ENCODE assay signal across 20 cellular contexts in the genomic region with DNA sequence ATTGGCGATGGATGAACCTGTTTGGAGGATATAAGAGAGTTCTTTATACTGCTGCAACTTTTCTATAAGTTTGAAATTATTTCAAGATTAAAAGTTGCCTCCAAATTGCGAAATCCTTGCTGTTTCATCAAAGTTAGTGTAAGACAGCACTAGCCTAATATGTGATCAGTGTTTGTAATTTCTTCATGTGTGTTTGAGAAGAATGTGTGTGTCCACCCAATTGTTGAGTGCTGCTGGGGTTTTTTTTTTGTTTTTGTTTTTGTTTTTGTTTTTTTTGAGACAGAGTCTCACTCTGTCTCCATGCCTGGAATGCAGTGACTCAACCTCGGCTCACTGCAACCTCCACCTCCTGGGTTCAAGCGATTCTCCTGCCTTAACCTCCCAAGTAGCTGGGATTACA.
DNase-seq lines count a peak whose midpoint lies in the region; ATAC-seq, FAIRE-seq and TF ChIP-seq lines count a peak whose summit lies in the region.
"Had no signal": no experiment of that assay in that cellular context is flagged by ENCODE, and none has a peak within 500 bp of the region (broad histone marks: within the 10 kb centered on the region; RNA-seq: fewer than 3 reads in every experiment).

No MANE protein-coding gene starts in this region.

- no peak overlapping the region for H3K4me3 ChIP-seq in fibroblast of pulmonary artery (replicated peaks; ENCODE audit: low read depth, low read length)
- H3K4me3 ChIP-seq: BLaER1, Peyer's patch, SJCRH30 had no signal

- TF ChIP-seq CTCF in fibroblast of pulmonary artery (IDR thresholded peaks at IDR 0.05; ENCODE audit: low read length, missing control alignments) = no peak

- FAIRE-seq in HTR-8/SVneo (lab: Jason Lieb, UNC) = peak; percentile 71
- FAIRE-seq: GM12891 had no signal

- no peak for DNase-seq in HTR-8/SVneo (ENCODE audit: insufficient read length, low spot score)
- peak; percentile 28 for DNase-seq in amniotic epithelial cell (ENCODE audit: low read depth)
- peak; percentile 31 for DNase-seq in fibroblast of pulmonary artery (ENCODE audit: low read depth)
- no peak for DNase-seq in DMS53 treated with DMSO at 0.1 percent for 48 hours (lab: John Stamatoyannopoulos, UW; ENCODE audit: unreplicated experiment)
- DNase-seq: CD4-positive, alpha-beta T cell; COR-L47; DMS79 treated with DMSO at 0.1 percent for 48 hours; Kasumi-1; NCI-H1694; NCI-H2081 treated with DMSO at 0.1 percent for 48 hours; NCI-H2171 treated with DMSO at 0.1 percent for 48 hours; NCI-H446; NCI-H526; Peyer's patch; SJCRH30 had no signal

- ATAC-seq in HG03378 (IDR thresholded peaks at IDR 0.05; ENCODE audit: unreplicated experiment) = no peak
- no peak for ATAC-seq in GM19324 (IDR thresholded peaks at IDR 0.05; ENCODE audit: low FRiP score, unreplicated experiment)
- no peak for ATAC-seq in GM21423 (IDR thresholded peaks at IDR 0.05; ENCODE audit: unreplicated experiment)

Comparison
In these comparisons a context has a peak if more than half of its experiments do, and no peak if none do; other contexts are left out.
1. DNase-seq: peak in amniotic epithelial cell (single experiment) and fibroblast of pulmonary artery (single experiment); none in HTR-8/SVneo (single experiment) and DMS53 treated with DMSO at 0.1 percent for 48 hours (single experiment).